In genomic region chr11:6402561-6402981, GRCh38 we compare ENCODE assay signal across 8 cellular contexts. TPM values are rescaled to one million over a fixed set of nuclear protein-coding genes. Genes with fewer than 3 reads are reported as not detected.
A peak's percentile ranks its signal among the peaks of the same experiment; 100 is the strongest.
DNase-seq lines count a peak whose midpoint lies in the region; ATAC-seq and FAIRE-seq lines count a peak whose summit lies in the region.

No MANE protein-coding gene starts in this region.

- no peaks in the 10 kb centered on the region for H3K9me3 Mint-ChIP-seq in activated naive CD4-positive, alpha-beta T cell treated with anti-CD3 and anti-CD28 coated beads, Interleukin-2, amount 50 U/mL, for 24 hours

- peak overlapping the region; percentile 83 for H3K4me3 Mint-ChIP-seq in activated naive CD4-positive, alpha-beta T cell treated with anti-CD3 and anti-CD28 coated beads, Interleukin-2, amount 50 U/mL, for 24 hours

- peaks cover 10% of the 10 kb centered on the region for H3K36me3 Mint-ChIP-seq in activated naive CD4-positive, alpha-beta T cell treated with anti-CD3 and anti-CD28 coated beads, Interleukin-2, amount 50 U/mL, for 24 hours

- DNase-seq in GM18507 (ENCODE audit: extremely low spot score, insufficient read length, low read depth) (peak; percentile 71), OCI-M1 (lab: John Stamatoyannopoulos, UW) (peak; percentile 28), islet precursor cell (no peak), SK-N-DZ (ENCODE audit: low spot score) (no peak), nucleus accumbens (lab: John Stamatoyannopoulos, UW) (no peak)
- DNase-seq in stimulated activated CD8-positive, alpha-beta memory T cell treated with anti-CD3 and anti-CD28 coated beads, Interleukin-4, amount 100 ng/mL, for 48 hours, result peak; percentile 75

- peaks cover 87% of the 10 kb centered on the region for H3K4me1 Mint-ChIP-seq in activated naive CD4-positive, alpha-beta T cell treated with anti-CD3 and anti-CD28 coated beads, Interleukin-2, amount 50 U/mL, for 24 hours

- peak; percentile 96 for FAIRE-seq in GM18507 (lab: Jason Lieb, UNC)

- H3K27ac Mint-ChIP-seq in activated naive CD4-positive, alpha-beta T cell treated with anti-CD3 and anti-CD28 coated beads, Interleukin-2, amount 50 U/mL, for 24 hours, result peak overlapping the region; percentile 93

- peak; percentile 98 for ATAC-seq in HG02852 (IDR thresholded peaks at IDR 0.05; ENCODE audit: unreplicated experiment)

- no peaks in the 10 kb centered on the region for H3K27me3 Mint-ChIP-seq in activated naive CD4-positive, alpha-beta T cell treated with anti-CD3 and anti-CD28 coated beads, Interleukin-2, amount 50 U/mL, for 24 hours

RNA-seq across cellular contexts. Expression of gene SMPD1, which starts 12.3 kb away (rescaled TPM):
- 9.4 and 10.2 TPM in 2 replicates for polyA plus RNA-seq in SK-N-DZ (2014; cell fraction: cytosol; rRNA removed)
- polyA plus RNA-seq in SK-N-DZ (2014; cell fraction: nucleus; rRNA removed), result 21.2 and 23.6 TPM in 2 replicates

RNA-seq across cellular contexts. Expression of gene APBB1, which starts 16.3 kb away (rescaled TPM):
- 122 and 127 TPM in 2 replicates for polyA plus RNA-seq in SK-N-DZ (2014; cell fraction: cytosol; rRNA removed)
- 113 and 127 TPM in 2 replicates for polyA plus RNA-seq in SK-N-DZ (2014; cell fraction: nucleus; rRNA removed)

RNA-seq across cellular contexts. Expression of gene HPX, which starts 38.2 kb away (rescaled TPM):
- 1.9 and 3.7 TPM in 2 replicates for polyA plus RNA-seq in SK-N-DZ (2014; cell fraction: cytosol; rRNA removed)
- 2.2 and 6.6 TPM in 2 replicates for polyA plus RNA-seq in SK-N-DZ (2014; cell fraction: nucleus; rRNA removed)

Comparison
In these comparisons a context has a peak if more than half of its experiments do, and no peak if none do; other contexts are left out.
1. DNase-seq: peak in GM18507 (single experiment), OCI-M1 (single experiment) and stimulated activated CD8-positive, alpha-beta memory T cell treated with anti-CD3 and anti-CD28 coated beads, Interleukin-4, amount 100 ng/mL, for 48 hours (single experiment); none in islet precursor cell (single experiment), SK-N-DZ (single experiment) and nucleus accumbens (0 of 56).